ENCODE assay signal across 24 cellular contexts in genomic region chr17:75612906-75613626, GRCh38.
"Had no signal": no experiment of that assay in that cellular context is flagged by ENCODE, and none has a peak within 500 bp of the region (broad histone marks: within the 10 kb centered on the region; RNA-seq: fewer than 3 reads in every experiment).

No MANE protein-coding gene starts in this region.

- H3K9me3 ChIP-seq: gastrocnemius medialis, suprapubic skin, vagina had no signal

- DNase-seq: dermis blood vessel endothelial cell; effector memory CD8-positive, alpha-beta T cell; erythroblast; gastrocnemius medialis; head of caudate nucleus; kidney; naive B cell; stimulated activated CD4-positive, alpha-beta T cell treated with anti-CD3 and anti-CD28 coated beads, Interleukin-15, amount 100 ng/mL, for 24 hours; stimulated activated CD4-positive, alpha-beta T cell treated with anti-CD3 and anti-CD28 coated beads, Interleukin-2, amount 100 ng/mL, for 48 hours; stimulated activated naive B cell treated with anti-CD40 and anti-IgM and Interleukin-4, amounts not matched to agents 10 μg/mL and 1 μg/mL and 100 μg/mL, for 72 hours; trophoblast cell had no signal

- H3K36me3 Mint-ChIP-seq: naive B cell; natural killer cell treated with Interleukin-12 subunit alpha and Interleukin-12 subunit beta and Interleukin-15 and Interleukin-18, amount 100 ng/mL, for 72 hours had no signal

- H3K4me1 Mint-ChIP-seq: memory B cell, naive B cell, neural crest cell had no signal

- H3K4me3 ChIP-seq: coronary artery, gastrocnemius medialis, lung, skin epidermis, suprapubic skin, vagina had no signal

- H3K4me3 Mint-ChIP-seq: effector memory CD8-positive, alpha-beta T cell; memory B cell; naive B cell; natural killer cell treated with Interleukin-12 subunit alpha and Interleukin-12 subunit beta and Interleukin-15 and Interleukin-18, amount 100 ng/mL, for 72 hours; neural crest cell; stimulated activated naive B cell treated with anti-CD40 and anti-IgM and Interleukin-4, amounts not matched to agents 10 μg/mL and 1 μg/mL and 100 μg/mL, for 72 hours; stimulated activated naive CD8-positive, alpha-beta T cell treated with anti-CD3 and anti-CD28 coated beads, Interleukin-15, Interleukin-2, amounts not matched to agents 100 ng/mL and 50 ng/mL, for 24 hours had no signal

- H3K4me1 ChIP-seq: gastrocnemius medialis, parathyroid adenoma, suprapubic skin, vagina had no signal

- H3K27ac Mint-ChIP-seq: effector memory CD8-positive, alpha-beta T cell; memory B cell; naive B cell; natural killer cell treated with Interleukin-12 subunit alpha and Interleukin-12 subunit beta and Interleukin-15 and Interleukin-18, amount 100 ng/mL, for 72 hours; progenitor cell of endocrine pancreas; stimulated activated naive B cell treated with anti-CD40 and anti-IgM and Interleukin-4, amounts not matched to agents 10 μg/mL and 1 μg/mL and 100 μg/mL, for 72 hours; stimulated activated naive CD8-positive, alpha-beta T cell treated with anti-CD3 and anti-CD28 coated beads, Interleukin-15, Interleukin-2, amounts not matched to agents 100 ng/mL and 50 ng/mL, for 24 hours had no signal

- H3K9me3 Mint-ChIP-seq: effector memory CD8-positive, alpha-beta T cell; memory B cell; naive B cell; natural killer cell treated with Interleukin-12 subunit alpha and Interleukin-12 subunit beta and Interleukin-15 and Interleukin-18, amount 100 ng/mL, for 72 hours; neural crest cell; stimulated activated naive B cell treated with anti-CD40 and anti-IgM and Interleukin-4, amounts not matched to agents 10 μg/mL and 1 μg/mL and 100 μg/mL, for 72 hours; stimulated activated naive CD8-positive, alpha-beta T cell treated with anti-CD3 and anti-CD28 coated beads, Interleukin-15, Interleukin-2, amounts not matched to agents 100 ng/mL and 50 ng/mL, for 24 hours had no signal

- H3K27ac ChIP-seq: coronary artery, gastrocnemius medialis, parathyroid adenoma, skin epidermis, suprapubic skin, vagina had no signal

- FAIRE-seq: endometrium, kidney had no signal

- H3K9ac ChIP-seq: parathyroid adenoma had no signal

- ATAC-seq: effector memory CD8-positive, alpha-beta T cell; gastrocnemius medialis; left lobe of liver; stimulated activated naive B cell treated with anti-CD40 and anti-IgM and Interleukin-4, amounts not matched to agents 10 μg/mL and 1 μg/mL and 100 μg/mL, for 72 hours had no signal

- H3K27me3 ChIP-seq: gastrocnemius medialis, suprapubic skin, vagina had no signal

- H3K27me3 Mint-ChIP-seq: effector memory CD8-positive, alpha-beta T cell; memory B cell; naive B cell; natural killer cell treated with Interleukin-12 subunit alpha and Interleukin-12 subunit beta and Interleukin-15 and Interleukin-18, amount 100 ng/mL, for 72 hours; progenitor cell of endocrine pancreas; stimulated activated naive B cell treated with anti-CD40 and anti-IgM and Interleukin-4, amounts not matched to agents 10 μg/mL and 1 μg/mL and 100 μg/mL, for 72 hours; stimulated activated naive CD8-positive, alpha-beta T cell treated with anti-CD3 and anti-CD28 coated beads, Interleukin-15, Interleukin-2, amounts not matched to agents 100 ng/mL and 50 ng/mL, for 24 hours had no signal
